Comparison of ENCODE assay signal across 28 cellular contexts in genomic region chr22:24515025-24515338, GRCh38. TPM values are rescaled to one million over a fixed set of nuclear protein-coding genes. Genes with fewer than 3 reads are reported as not detected.
"Had no signal": no experiment of that assay in that cellular context is flagged by ENCODE, and none has a peak within 500 bp of the region (broad histone marks: within the 10 kb centered on the region; RNA-seq: fewer than 3 reads in every experiment).

No MANE protein-coding gene starts in this region.

- H3K27me3 Mint-ChIP-seq: activated naive CD8-positive, alpha-beta T cell; activated T-cell treated with anti-CD3 and anti-CD28 coated beads, Interleukin-2, amount 50 U/mL, for 24 hours had no signal

- H3K36me3 ChIP-seq: adrenal gland, ascending aorta, brain microvascular endothelial cell, transverse colon had no signal

- ATAC-seq: naive thymus-derived CD4-positive, alpha-beta T cell had no signal

- H3K9me3 Mint-ChIP-seq: activated T-cell treated with anti-CD3 and anti-CD28 coated beads, Interleukin-2, amount 50 U/mL, for 24 hours; activated T-helper 2 cell treated with anti-CD3 and anti-CD28 coated beads, Interferon-gamma antibody, Interleukin-2, Interleukin-4, amounts not matched to agents 10 μg/mL and 5 μg/mL and 100 μg/mL, durations not matched to agents 14 hours and 24 hours and 36 hours; dendritic cell treated with granulocyte-macrophage colony-stimulating factor and Interleukin-4, amounts not matched to agents 40 ng/mL and 50 ng/mL, for 4 days; immature natural killer cell; naive thymus-derived CD4-positive, alpha-beta T cell; stimulated activated naive CD8-positive, alpha-beta T cell treated with anti-CD3 and anti-CD28 coated beads, Interleukin-15, Interleukin-2, amounts not matched to agents 100 ng/mL and 50 ng/mL, for 24 hours; T-helper 2 cell treated with Interferon-gamma antibody and Interleukin-4, amounts not matched to agents 5 μg/mL and 100 μg/mL, for 36 hours had no signal

- H3K27me3 ChIP-seq: adrenal gland, ascending aorta, brain microvascular endothelial cell, transverse colon had no signal

- H3K9me3 ChIP-seq: adrenal gland, ascending aorta, transverse colon had no signal

- H3K4me3 Mint-ChIP-seq: activated naive CD8-positive, alpha-beta T cell; activated T-cell treated with anti-CD3 and anti-CD28 coated beads, Interleukin-2, amount 50 U/mL, for 24 hours; dendritic cell treated with granulocyte-macrophage colony-stimulating factor and Interleukin-4, amounts not matched to agents 40 ng/mL and 50 ng/mL, for 4 days; immature natural killer cell; naive thymus-derived CD4-positive, alpha-beta T cell; stimulated activated naive CD8-positive, alpha-beta T cell treated with anti-CD3 and anti-CD28 coated beads, Interleukin-15, Interleukin-2, amounts not matched to agents 100 ng/mL and 50 ng/mL, for 24 hours; T-helper 2 cell treated with Interferon-gamma antibody and Interleukin-4, amounts not matched to agents 5 μg/mL and 100 μg/mL, for 36 hours had no signal

- H3K4me3 ChIP-seq: adrenal gland, ascending aorta, lung, transverse colon had no signal

- H3K27ac ChIP-seq: adrenal gland, ascending aorta, brain microvascular endothelial cell, transverse colon had no signal

- DNase-seq: activated CD4-positive, alpha-beta T cell treated with anti-CD3 and anti-CD28 coated beads for 1 hour; activated CD4-positive, alpha-beta T cell treated with anti-CD3 and anti-CD28 coated beads, Interleukin-2, amount 50 U/mL, for 4 hours; activated CD8-positive, alpha-beta memory T cell treated with anti-CD3 and anti-CD28 coated beads for 24 hours; activated CD8-positive, alpha-beta memory T cell treated with anti-CD3 and anti-CD28 coated beads, Interleukin-2, amount 50 U/mL, for 4 hours; activated naive CD4-positive, alpha-beta T cell; activated T-cell treated with anti-CD3 and anti-CD28 coated beads, Interleukin-2, amount 50 U/mL, for 24 hours; adrenal gland; brain microvascular endothelial cell; caudate nucleus; effector CD4-positive, alpha-beta T cell; erythroblast; foreskin fibroblast; immature natural killer cell; naive thymus-derived CD4-positive, alpha-beta T cell; retina; stimulated activated CD4-positive, alpha-beta T cell treated with anti-CD3 and anti-CD28 coated beads, Interleukin-2, amount 100 ng/mL, for 48 hours; stimulated activated CD8-positive, alpha-beta memory T cell treated with anti-CD3 and anti-CD28 coated beads, Interleukin-4, amount 100 ng/mL, for 48 hours; transverse colon had no signal

- H3K36me3 Mint-ChIP-seq: activated naive CD8-positive, alpha-beta T cell; immature natural killer cell had no signal

RNA-seq across cellular contexts. Expression of gene UPB1, which starts 19.9 kb away (rescaled TPM):
- total RNA-seq: ascending aorta, fibroblast of lung, kidney epithelial cell, osteocyte had no signal
- polyA plus RNA-seq: immature natural killer cell had no signal
